ENCODE assay signal across 1 cellular context in genomic region chr4:183399166-183399565, GRCh38.
TF ChIP-seq lines count a peak whose summit lies in the region.

No MANE protein-coding gene starts in this region.

TF ChIP-seq in A549, 52 proteins besides CTCF, POLR2A, EP300 and RAD21 (continued from another document):
- TF ChIP-seq ZC3H11A (IDR thresholded peaks at IDR 0.05), result no peak
- no peak for TF ChIP-seq HOXB5 (CRISPR knock-in tag; IDR thresholded peaks at IDR 0.05)
- no peak for TF ChIP-seq GATA3 (IDR thresholded peaks at IDR 0.05; ENCODE audit: borderline replicate concordance)
- TF ChIP-seq RARB (CRISPR knock-in tag; IDR thresholded peaks at IDR 0.05), result no peak
